Comparison of ENCODE assay signal across 8 cellular contexts in the genomic region with DNA sequence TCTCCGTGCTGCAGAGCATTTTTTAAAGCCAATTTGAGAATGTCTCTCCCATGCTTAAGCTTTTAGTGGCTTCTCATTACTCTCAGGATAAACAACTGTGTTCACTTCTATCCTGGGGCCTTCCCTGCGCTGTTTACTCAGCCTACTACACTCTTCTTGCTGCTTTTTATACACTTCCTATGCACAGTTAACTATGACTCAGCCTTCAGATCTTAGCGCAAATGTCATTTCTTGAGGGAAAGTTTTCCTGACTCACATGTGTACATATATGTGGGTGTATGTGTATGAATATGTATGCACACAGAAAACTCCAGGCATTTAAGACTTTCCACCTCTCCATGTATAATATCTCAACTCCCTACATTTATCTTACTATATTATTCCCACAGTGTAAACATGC. TPM values are rescaled to one million over a fixed set of nuclear protein-coding genes. Genes with fewer than 3 reads are reported as not detected.
DNase-seq lines count a peak whose midpoint lies in the region; ATAC-seq and TF ChIP-seq lines count a peak whose summit lies in the region.

No MANE protein-coding gene starts in this region.

- intact Hi-C loops in left ventricle myocardium inferior (cut with micrococcal nuclease), result no loop called here

- 44% methylated on average over 3 of the region's 3 CpGs for WGBS in hepatocyte (ENCODE audit: low lambda C conversion rate, missing lambda C conversion rate)

- peak; percentile 64 for DNase-seq in COLO829 (ENCODE audit: low spot score)
- peak; percentile 50 for DNase-seq in HFF-Myc (ENCODE audit: extremely low read depth, low read depth)
- DNase-seq in hepatocyte (ENCODE audit: low spot score), result peak; percentile 63
- DNase-seq in left ventricle myocardium inferior, result no peak
- DNase-seq in NCI-H187 treated with DMSO at 0.1 percent for 48 hours (lab: John Stamatoyannopoulos, UW), result no peak

- H4K20me1 ChIP-seq in hepatocyte (ENCODE audit: insufficient read depth, poor library complexity, severe bottlenecking), result peaks cover 20% of the 10 kb centered on the region

- H3K9me3 ChIP-seq in hepatocyte (ENCODE audit: low read depth) (no peaks in the 10 kb centered on the region), left ventricle myocardium inferior (replicated peaks) (no peaks in the 10 kb centered on the region)

- H3K36me3 ChIP-seq in hepatocyte (replicated peaks; ENCODE audit: insufficient read depth, low read depth), result no peaks in the 10 kb centered on the region
- H3K36me3 ChIP-seq in left ventricle myocardium inferior, result no peaks in the 10 kb centered on the region

- no peak for ATAC-seq in GM21381 (IDR thresholded peaks at IDR 0.05; ENCODE audit: unreplicated experiment)
- no peak for ATAC-seq in GM18909 (IDR thresholded peaks at IDR 0.05; ENCODE audit: poor library complexity, unreplicated experiment)

- no peaks in the 10 kb centered on the region for H3K27me3 ChIP-seq in hepatocyte
- no peaks in the 10 kb centered on the region for H3K27me3 ChIP-seq in left ventricle myocardium inferior (ENCODE audit: low read depth)

- H3K79me2 ChIP-seq in hepatocyte, result peaks cover 96% of the 10 kb centered on the region

- TF ChIP-seq CTCF in HFF-Myc (IDR thresholded peaks at IDR 0.05; ENCODE audit: low read depth, low read length, missing control alignments) (no peak), VCaP (conservative IDR thresholded peaks at IDR 0.05) (no peak), hepatocyte (IDR thresholded peaks at IDR 0.05; ENCODE audit: poor library complexity) (no peak), left ventricle myocardium inferior (IDR thresholded peaks at IDR 0.05; ENCODE audit: borderline replicate concordance) (no peak)

- H2AFZ ChIP-seq in hepatocyte, result no peak overlapping the region

- H3K9me2 ChIP-seq in hepatocyte (replicated peaks; ENCODE audit: insufficient read depth), result no peaks in the 10 kb centered on the region

- peak overlapping the region; percentile 46 for H3K4me2 ChIP-seq in hepatocyte

- H3K27ac ChIP-seq in VCaP (peak overlapping the region; percentile 64), hepatocyte (peak overlapping the region; percentile 62), left ventricle myocardium inferior (replicated peaks) (no peak overlapping the region)

- H3K4me3 ChIP-seq in HFF-Myc (replicated peaks; ENCODE audit: low read depth, low read length), result no peak overlapping the region
- no peak overlapping the region for H3K4me3 ChIP-seq in hepatocyte
- H3K4me3 ChIP-seq in left ventricle myocardium inferior, result no peak overlapping the region

- H3K4me1 ChIP-seq in hepatocyte (ENCODE audit: insufficient read depth) (peaks cover 10% of the 10 kb centered on the region), left ventricle myocardium inferior (peaks cover 67% of the 10 kb centered on the region)

RNA-seq across cellular contexts. Expression of a gene that starts 9.8 kb away (rescaled TPM):
- total RNA-seq in hepatocyte, result 51.5 and 62.6 TPM in 2 replicates
- 21.0 and 21.5 TPM in 2 replicates for polyA plus RNA-seq in hepatocyte
- total RNA-seq in left ventricle myocardium inferior, result 20.5 TPM

RNA-seq across cellular contexts. Expression of a gene that starts 10.0 kb away (rescaled TPM):
- 2.3 and 6.0 TPM in 2 replicates for total RNA-seq in hepatocyte
- 0.36 and 1.9 TPM in 2 replicates for polyA plus RNA-seq in hepatocyte
- 1.8 TPM for total RNA-seq in left ventricle myocardium inferior

Comparison
In these comparisons a context has a peak if more than half of its experiments do, and no peak if none do; other contexts are left out.
1. DNase-seq: peak in COLO829 (single experiment), HFF-Myc (single experiment) and hepatocyte (single experiment); none in left ventricle myocardium inferior (single experiment) and NCI-H187 treated with DMSO at 0.1 percent for 48 hours (single experiment).